8 cellular contexts compared by ENCODE assay signal in the genomic region with DNA sequence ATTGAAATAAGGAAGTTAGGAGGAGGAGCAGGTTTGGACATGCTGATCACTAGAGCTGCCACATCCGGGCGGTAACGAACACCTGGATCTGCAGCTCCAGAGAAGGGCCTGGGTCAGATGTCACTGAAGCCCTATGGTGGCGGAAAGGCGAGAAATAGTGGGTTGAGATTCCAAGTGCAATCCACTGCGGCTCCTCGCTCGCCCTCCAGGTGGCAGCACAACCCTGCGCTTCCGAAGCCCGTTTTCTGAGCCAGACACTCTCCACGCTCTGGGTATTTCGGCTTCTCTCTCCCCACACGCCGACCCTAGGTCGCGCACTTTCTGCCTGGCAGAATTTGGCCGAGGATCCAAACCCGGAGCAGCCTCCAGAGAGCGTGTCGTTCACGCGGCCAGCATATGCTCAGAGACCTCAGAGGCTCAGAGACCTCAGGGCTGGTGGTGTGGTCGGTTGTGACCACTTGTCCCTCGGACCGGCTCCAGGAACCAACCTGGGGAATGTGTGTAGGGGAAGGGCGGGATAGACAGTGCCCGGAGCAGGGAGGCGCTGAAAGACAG.
DNase-seq lines count a peak whose midpoint lies in the region; ATAC-seq, FAIRE-seq and TF ChIP-seq lines count a peak whose summit lies in the region.

No MANE protein-coding gene starts in this region.

- TF ChIP-seq CTCF in GM06990 (IDR thresholded peaks at IDR 0.05; ENCODE audit: insufficient read depth, low read length, poor library complexity, severe bottlenecking), result peak; percentile 82

- peak overlapping the region; percentile 58 for H3K4me3 ChIP-seq in GM06990 (replicated peaks; ENCODE audit: low read depth, low read length)

- DNase-seq in GM06990 (ENCODE audit: extremely low read depth, insufficient read length), result peak; percentile 80
- peak; percentile 83 for DNase-seq in NCI-H2196 treated with DMSO at 0.1 percent for 48 hours (lab: John Stamatoyannopoulos, UW; ENCODE audit: unreplicated experiment)
- peak; percentile 81 for DNase-seq in central memory CD4-positive, alpha-beta T cell
- peak; percentile 82 for DNase-seq in stimulated activated CD4-positive, alpha-beta T cell treated with anti-CD3 and anti-CD28 coated beads, Interleukin-12 subunit alpha, Interleukin-12 subunit beta, amount 100 ng/mL, for 4 hours

- H3K27me3 ChIP-seq in GM06990 (replicated peaks; ENCODE audit: control insufficient read depth, insufficient read depth, low read length), result no peaks in the 10 kb centered on the region

- ATAC-seq in HG02981 (IDR thresholded peaks at IDR 0.05; ENCODE audit: unreplicated experiment) (peak; percentile 54), HG03520 (IDR thresholded peaks at IDR 0.05; ENCODE audit: unreplicated experiment) (no peak)
- ATAC-seq in activated CD4-positive, CD25-positive, alpha-beta regulatory T cell treated with anti-CD3 and anti-CD28 coated beads, Interleukin-2, amount 50 U/mL, for 24 hours, result peak; percentile 78 to 85

- FAIRE-seq in islet of Langerhans (lab: Jason Lieb, UNC), result peak; percentile 45

- no peaks in the 10 kb centered on the region for H3K36me3 ChIP-seq in GM06990 (ENCODE audit: control insufficient read depth, insufficient read depth, low read length)
